ENCODE assay signal across 1 cellular context in the genomic region with DNA sequence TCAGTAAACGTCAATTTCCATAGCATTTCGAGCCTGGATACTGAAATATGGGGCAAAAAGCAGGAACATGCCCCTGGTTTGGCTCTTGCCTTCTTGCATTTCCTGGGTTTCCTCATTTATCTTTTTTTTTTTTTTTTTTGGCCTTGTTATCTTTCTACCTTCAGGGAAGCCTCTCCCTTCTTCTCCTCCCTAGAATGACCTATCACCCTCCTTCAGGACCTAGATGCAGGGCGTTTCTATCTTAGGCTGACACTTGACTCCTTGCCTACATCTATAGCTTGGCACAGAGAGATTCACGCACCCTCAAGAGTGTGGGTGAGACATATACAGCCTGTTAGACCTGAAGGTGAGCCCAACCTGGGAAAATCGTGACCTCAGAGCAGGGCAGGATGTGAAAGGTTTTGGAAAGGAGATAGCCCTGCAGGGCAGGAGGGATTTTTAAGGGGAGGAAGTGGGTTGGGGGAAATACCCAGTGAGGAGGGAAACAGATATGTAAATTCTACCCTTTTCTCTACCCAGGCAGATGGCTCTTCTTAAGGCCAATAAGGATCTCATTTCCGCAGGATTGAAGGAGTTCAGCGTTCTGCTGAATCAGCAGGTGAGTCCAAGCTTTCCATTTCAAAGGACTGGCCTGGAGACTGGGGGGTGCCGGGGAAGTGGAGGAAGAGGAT.
TF ChIP-seq lines count a peak whose summit lies in the region.

Gene AHSP (plus strand): TSS at position 284 of the 671 bp plus-strand sequence. CDS start 240 bp downstream, at position 524.

TF ChIP-seq in HepG2, 621 proteins besides CTCF, POLR2A, EP300 and RAD21:
- TF ChIP-seq SCMH1 (CRISPR knock-in tag; IDR thresholded peaks at IDR 0.05; ENCODE audit: borderline replicate concordance) (no peak), MAFK (conservative IDR thresholded peaks at IDR 0.05 in 1 of 2, IDR thresholded peaks at IDR 0.05 in 1 of 2; ENCODE audit: low read length in 2 of 2) (peak; percentile 59 to 85), TIGD3 (CRISPR knock-in tag; IDR thresholded peaks at IDR 0.05; ENCODE audit: borderline replicate concordance) (no peak), FOXC1 (CRISPR knock-in tag; IDR thresholded peaks at IDR 0.05; ENCODE audit: borderline replicate concordance) (no peak), SP140L (CRISPR knock-in tag; IDR thresholded peaks at IDR 0.05; ENCODE audit: borderline replicate concordance) (no peak), MAFF (IDR thresholded peaks at IDR 0.05; ENCODE audit: low read depth, low read length) (peak; percentile 65), ZUFSP (CRISPR knock-in tag; IDR thresholded peaks at IDR 0.05; ENCODE audit: borderline replicate concordance) (no peak)
- TF ChIP-seq, protein P1, sequence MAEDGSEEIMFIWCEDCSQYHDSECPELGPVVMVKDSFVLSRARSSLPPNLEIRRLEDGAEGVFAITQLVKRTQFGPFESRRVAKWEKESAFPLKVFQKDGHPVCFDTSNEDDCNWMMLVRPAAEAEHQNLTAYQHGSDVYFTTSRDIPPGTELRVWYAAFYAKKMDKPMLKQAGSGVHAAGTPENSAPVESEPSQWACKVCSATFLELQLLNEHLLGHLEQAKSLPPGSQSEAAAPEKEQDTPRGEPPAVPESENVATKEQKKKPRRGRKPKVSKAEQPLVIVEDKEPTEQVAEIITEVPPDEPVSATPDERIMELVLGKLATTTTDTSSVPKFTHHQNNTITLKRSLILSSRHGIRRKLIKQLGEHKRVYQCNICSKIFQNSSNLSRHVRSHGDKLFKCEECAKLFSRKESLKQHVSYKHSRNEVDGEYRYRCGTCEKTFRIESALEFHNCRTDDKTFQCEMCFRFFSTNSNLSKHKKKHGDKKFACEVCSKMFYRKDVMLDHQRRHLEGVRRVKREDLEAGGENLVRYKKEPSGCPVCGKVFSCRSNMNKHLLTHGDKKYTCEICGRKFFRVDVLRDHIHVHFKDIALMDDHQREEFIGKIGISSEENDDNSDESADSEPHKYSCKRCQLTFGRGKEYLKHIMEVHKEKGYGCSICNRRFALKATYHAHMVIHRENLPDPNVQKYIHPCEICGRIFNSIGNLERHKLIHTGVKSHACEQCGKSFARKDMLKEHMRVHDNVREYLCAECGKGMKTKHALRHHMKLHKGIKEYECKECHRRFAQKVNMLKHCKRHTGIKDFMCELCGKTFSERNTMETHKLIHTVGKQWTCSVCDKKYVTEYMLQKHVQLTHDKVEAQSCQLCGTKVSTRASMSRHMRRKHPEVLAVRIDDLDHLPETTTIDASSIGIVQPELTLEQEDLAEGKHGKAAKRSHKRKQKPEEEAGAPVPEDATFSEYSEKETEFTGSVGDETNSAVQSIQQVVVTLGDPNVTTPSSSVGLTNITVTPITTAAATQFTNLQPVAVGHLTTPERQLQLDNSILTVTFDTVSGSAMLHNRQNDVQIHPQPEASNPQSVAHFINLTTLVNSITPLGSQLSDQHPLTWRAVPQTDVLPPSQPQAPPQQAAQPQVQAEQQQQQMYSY (CRISPR knock-in tag; IDR thresholded peaks at IDR 0.05), result no peak
